ENCODE assay signal across 24 cellular contexts in genomic region chr1:25047506-25048240, GRCh38.
"Had no signal": no experiment of that assay in that cellular context is flagged by ENCODE, and none has a peak within 500 bp of the region (broad histone marks: within the 10 kb centered on the region; RNA-seq: fewer than 3 reads in every experiment).

No MANE protein-coding gene starts in this region.

- H3K4me3 ChIP-seq: coronary artery, esophagus squamous epithelium, heart right ventricle, lung, pancreas, smooth muscle cell, stomach, tibial artery had no signal

- H3K36me3 ChIP-seq: esophagus squamous epithelium, heart right ventricle, pancreas, stomach, tibial artery had no signal

- H3K4me1 ChIP-seq: esophagus squamous epithelium, pancreas, stomach, tibial artery had no signal

- ATAC-seq: heart right ventricle, left colon, pancreas, sciatic nerve had no signal

- H3K9me3 Mint-ChIP-seq: memory B cell, nephron, type B pancreatic cell had no signal

- H3K27ac ChIP-seq: coronary artery, esophagus squamous epithelium, heart right ventricle, pancreas, stomach, tibial artery had no signal

- H3K4me3 Mint-ChIP-seq: memory B cell, nephron, type B pancreatic cell had no signal

- DNase-seq: dermis blood vessel endothelial cell; effector memory CD4-positive, alpha-beta T cell; esophagus squamous epithelium; foreskin melanocyte; glutamatergic neuron; heart right ventricle; hippocampal formation; left colon; occipital lobe; stimulated activated CD4-positive, alpha-beta T cell treated with anti-CD3 and anti-CD28 coated beads, Interleukin-12 subunit alpha, Interleukin-12 subunit beta, amount 100 ng/mL, for 4 hours; stimulated activated CD4-positive, alpha-beta T cell treated with anti-CD3 and anti-CD28 coated beads, Interleukin-1b, Interleukin-23, amount 100 ng/mL, for 48 hours; stimulated activated CD4-positive, alpha-beta T cell treated with anti-CD3 and anti-CD28 coated beads, Interleukin-4, amount 100 ng/mL, for 1 hour; stimulated activated CD8-positive, alpha-beta memory T cell treated with anti-CD3 and anti-CD28 coated beads, Interleukin-4, amount 100 ng/mL, for 48 hours; stimulated activated naive CD4-positive, alpha-beta T cell treated with Interleukin-2 at 50 U/mL for 16 hours; stomach; tibial artery had no signal

- H3K36me3 Mint-ChIP-seq: memory B cell, type B pancreatic cell had no signal

- H3K27me3 ChIP-seq: pancreas had no signal

- H3K9me3 ChIP-seq: esophagus squamous epithelium, pancreas, tibial artery had no signal

- H3K4me2 ChIP-seq: smooth muscle cell had no signal

- H3K27ac Mint-ChIP-seq: memory B cell, type B pancreatic cell had no signal
